In genomic region chr3:177448987-177449975, GRCh38 we compare ENCODE assay signal across 8 cellular contexts.
DNase-seq lines count a peak whose midpoint lies in the region; ATAC-seq and TF ChIP-seq lines count a peak whose summit lies in the region.

No MANE protein-coding gene starts in this region.

- peak overlapping the region; percentile 70 for H3K4me2 ChIP-seq in OCI-LY3 (ENCODE audit: low read length)

- H3K4me3 ChIP-seq in OCI-LY3 (ENCODE audit: low read length) = peak overlapping the region; percentile 33
- H3K4me3 ChIP-seq in epithelial cell of esophagus (ENCODE audit: low read length) = no peak overlapping the region
- peak overlapping the region in 1 of 8 donors; percentile 39 for H3K4me3 ChIP-seq in spleen

- peak overlapping the region; percentile 89 for H2AFZ ChIP-seq in OCI-LY3 (ENCODE audit: low read depth, low read length)

- H4K20me1 ChIP-seq in OCI-LY3 (ENCODE audit: insufficient read depth, low read length) = no peaks in the 10 kb centered on the region

- peaks cover 27% of the 10 kb centered on the region for H3K4me1 ChIP-seq in OCI-LY3 (ENCODE audit: low read length)
- peaks cover 16 to 76% (median 31%) of the 10 kb centered on the region in 6 donors for H3K4me1 ChIP-seq in spleen

- intact Hi-C loops in spleen (cut with DNase I; ENCODE audit: low total_unique reads) = no loop called here

- 27 to 40% (median 32%) methylated on average over 8 of the region's 8 CpGs for WGBS in spleen, 5 donors

- H3K79me2 ChIP-seq in OCI-LY3 (ENCODE audit: low read length) = no peaks in the 10 kb centered on the region

- peak; percentile 97 for ATAC-seq in GM18909 (IDR thresholded peaks at IDR 0.05; ENCODE audit: poor library complexity, unreplicated experiment)
- ATAC-seq in HG02884 (IDR thresholded peaks at IDR 0.05; ENCODE audit: unreplicated experiment) = peak; percentile 91

- TF ChIP-seq POLR2A in spleen (IDR thresholded peaks at IDR 0.05) = no peak

- no peaks in the 10 kb centered on the region for H3K9me3 ChIP-seq in OCI-LY3 (ENCODE audit: insufficient read depth, low read length)
- no peaks in the 10 kb centered on the region for H3K9me3 ChIP-seq in spleen

- H3K36me3 ChIP-seq in OCI-LY3 (replicated peaks; ENCODE audit: low read depth, low read length) (no peaks in the 10 kb centered on the region), spleen (no peaks in the 10 kb centered on the region)

- peak overlapping the region; percentile 31 for H3K9ac ChIP-seq in OCI-LY3 (ENCODE audit: low read length)

- TF ChIP-seq CTCF in OCI-LY3 (IDR thresholded peaks at IDR 0.05; ENCODE audit: low read depth, low read length) (0 out of 2 replicates have a peak, but pooled peaks have one; percentile 7), epithelial cell of esophagus (IDR thresholded peaks at IDR 0.05; ENCODE audit: insufficient read depth, low read depth, low read length, missing control alignments) (no peak), spleen (IDR thresholded peaks at IDR 0.05 in 8 of 11, conservative IDR thresholded peaks at IDR 0.05 in 3 of 11) (no peak)

- no peaks in the 10 kb centered on the region for H3K27me3 ChIP-seq in OCI-LY3 (ENCODE audit: low read depth, low read length)
- no peaks in the 10 kb centered on the region for H3K27me3 ChIP-seq in spleen (replicated peaks in 1 of 7)

- H3K27ac ChIP-seq in OCI-LY3 (ENCODE audit: low read length) (peak overlapping the region; percentile 17), spleen (peak overlapping the region in 7 of 8 donors; percentile 54 to 85 (median 79))

- DNase-seq in epithelial cell of esophagus (ENCODE audit: low read depth) (peak; percentile 100), spleen (peak; percentile 82), DMS153 treated with DMSO at 0.1 percent for 48 hours (lab: John Stamatoyannopoulos, UW; ENCODE audit: unreplicated experiment) (no peak), NCI-H82 treated with DMSO at 0.1 percent for 48 hours (lab: John Stamatoyannopoulos, UW; ENCODE audit: unreplicated experiment) (no peak), NCI-H1436 (lab: John Stamatoyannopoulos, UW) (no peak)

Comparison
In these comparisons a context has a peak if more than half of its experiments do, and no peak if none do; other contexts are left out.
1. DNase-seq: peak in epithelial cell of esophagus (single experiment) and spleen (single experiment); none in DMS153 treated with DMSO at 0.1 percent for 48 hours (single experiment), NCI-H82 treated with DMSO at 0.1 percent for 48 hours (single experiment) and NCI-H1436 (single experiment).